Comparison of ENCODE assay signal across 8 cellular contexts in the genomic region with DNA sequence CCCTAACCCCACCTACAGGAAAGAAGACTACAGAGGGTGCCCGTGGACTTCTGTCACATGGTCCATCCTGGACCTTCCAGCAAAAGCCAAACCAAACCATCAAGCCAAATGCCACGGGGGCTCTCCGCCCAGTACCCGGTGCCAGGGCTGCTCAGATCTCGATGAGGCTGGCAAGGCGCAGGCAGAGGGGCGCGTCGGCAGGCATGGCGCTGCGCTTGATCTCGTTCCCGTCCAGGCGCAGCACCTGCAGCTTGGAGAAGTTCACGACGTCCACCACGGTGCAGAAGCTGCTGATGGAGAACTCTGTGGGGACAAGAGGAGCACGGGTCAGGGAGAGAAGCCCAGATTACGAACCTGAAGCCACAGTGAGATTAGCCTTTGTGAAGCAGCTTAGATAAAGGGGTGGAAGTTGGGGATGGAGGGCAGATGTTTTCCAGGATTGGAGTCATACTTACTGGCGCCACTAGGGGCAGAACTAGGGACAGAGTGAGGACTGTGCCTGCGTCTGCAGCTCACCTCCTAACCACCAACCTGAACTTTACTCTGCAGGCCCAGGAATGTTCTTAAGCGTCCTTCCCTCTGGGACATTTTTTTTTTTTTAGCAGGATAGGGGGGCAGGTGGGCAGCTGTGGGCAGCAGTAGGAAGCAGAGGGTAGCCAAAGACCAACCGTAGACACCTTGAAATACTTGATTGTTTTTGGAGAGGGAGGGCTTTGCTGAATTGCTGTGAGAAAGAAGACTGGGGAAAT. TPM values are rescaled to one million over a fixed set of nuclear protein-coding genes. Genes with fewer than 3 reads are reported as not detected.
DNase-seq lines count a peak whose midpoint lies in the region; ATAC-seq and TF ChIP-seq lines count a peak whose summit lies in the region.

No MANE protein-coding gene starts in this region.

- H3K9ac ChIP-seq in PC-3 (ENCODE audit: low read length): no peak overlapping the region

- DNase-seq in D341Med (ENCODE audit: low spot score) (peak; percentile 88), PC-3 (peak; percentile 71), Right ventricle myocardium superior (peak; percentile 50), sciatic nerve (ENCODE audit: low spot score) (no peak), NCI-H226 (no peak)
- peak; percentile 20 for DNase-seq in activated gamma-delta T cell treated with anti-CD3 and anti-CD28 coated beads, Interleukin-2, amount 50 U/mL, for 16 hours (ENCODE audit: low read depth)

- no peak overlapping the region for H2AFZ ChIP-seq in PC-3 (ENCODE audit: low read length)

- ATAC-seq in HG03097 (IDR thresholded peaks at IDR 0.05; ENCODE audit: low FRiP score, unreplicated experiment) (peak; percentile 54), PC-3 (peak; percentile 80), Right ventricle myocardium superior (ENCODE audit: poor library complexity) (peak; percentile 70), sciatic nerve (peak; percentile 58), HG02884 (IDR thresholded peaks at IDR 0.05; ENCODE audit: unreplicated experiment) (no peak)

- no peak overlapping the region for H3K4me2 ChIP-seq in PC-3 (ENCODE audit: low read length)

- no peaks in the 10 kb centered on the region for H3F3A ChIP-seq in PC-3 (ENCODE audit: low read length, unreplicated experiment)

- CTCF ChIA-PET in PC-3 (lab: Charles Lee): interaction anchor here (1.0 to 1.4 kb wide), 5 partner anchors 70 to 146 kb away, joined by 3 to 6 read pairs (median 4); no protein-coding TSS in a partner anchor

- no peaks in the 10 kb centered on the region for H3K36me3 ChIP-seq in PC-3 (ENCODE audit: low read depth, low read length)

- H3K9me2 ChIP-seq in PC-3 (replicated peaks; ENCODE audit: low read length): no peaks in the 10 kb centered on the region

- intact Hi-C loops in PC-3 (cut with micrococcal nuclease): no loop called here
- intact Hi-C loops in Right ventricle myocardium superior (cut with DNase I): no loop called here
- intact Hi-C loops in sciatic nerve (cut with DNase I): loop anchor here (5.0 kb wide), 1 partner anchor 140 kb away; no protein-coding TSS in a partner anchor

- no peak overlapping the region for H3K4me3 ChIP-seq in PC-3 (ENCODE audit: low read length)

- H3K79me2 ChIP-seq in PC-3 (ENCODE audit: low read length): no peaks in the 10 kb centered on the region

- no TSS peak for BruUV-seq in PC-3 (replicated peaks; lab: Mats Ljungman, UMichigan)

- peak; percentile 86 for TF ChIP-seq CTCF in PC-3 (conservative IDR thresholded peaks at IDR 0.05; ENCODE audit: low read depth, low read length)

- no peaks in the 10 kb centered on the region for H3K4me1 ChIP-seq in PC-3 (ENCODE audit: insufficient read depth, low read length)

- POLR2A ChIA-PET in PC-3 (lab: Charles Lee; ENCODE audit: unreplicated experiment): interaction anchor here (0.6 kb wide), 1 partner anchor 16 kb away, joined by 3 read pairs; no protein-coding TSS in a partner anchor

- no peak overlapping the region for H3K27ac ChIP-seq in PC-3 (ENCODE audit: low read length)

- H3K27me3 ChIP-seq in PC-3 (ENCODE audit: low read length): peaks cover 46% of the 10 kb centered on the region

- no peaks in the 10 kb centered on the region for H3K9me3 ChIP-seq in PC-3 (ENCODE audit: low read length)

- no peaks in the 10 kb centered on the region for H4K20me1 ChIP-seq in PC-3 (ENCODE audit: low read length)

RNA-seq across cellular contexts. Expression of a gene that starts 8.6 kb away (rescaled TPM):
- not detected in 2 replicates for total RNA-seq in PC-3 (2014; rRNA removed)
- total RNA-seq in Right ventricle myocardium superior: 5.9 TPM
- total RNA-seq in sciatic nerve: 126 TPM

RNA-seq across cellular contexts. Expression of a gene that starts 37.0 kb away (rescaled TPM):
- total RNA-seq in PC-3 (2014; rRNA removed): 2.2 and 2.4 TPM in 2 replicates
- total RNA-seq in Right ventricle myocardium superior: 40.5 TPM
- 83.5 TPM for total RNA-seq in sciatic nerve

Comparison
In these comparisons a context has a peak if more than half of its experiments do, and no peak if none do; other contexts are left out.
1. DNase-seq: peak in D341Med (single experiment), PC-3 (single experiment), activated gamma-delta T cell treated with anti-CD3 and anti-CD28 coated beads, Interleukin-2, amount 50 U/mL, for 16 hours (single experiment) and Right ventricle myocardium superior (single experiment); none in sciatic nerve (single experiment) and NCI-H226 (single experiment).
2. RNA of a gene that starts 8.6 kb away (total RNA-seq): 126 TPM in sciatic nerve (single experiment); 5.9 TPM in Right ventricle myocardium superior (single experiment) and not detected in PC-3; every median in the first group is over 10 times any median in the second.
3. RNA of a gene that starts 37.0 kb away (total RNA-seq): 83.5 TPM in sciatic nerve (single experiment) and 40.5 TPM in Right ventricle myocardium superior (single experiment); 2.2 to 2.4 TPM in PC-3; every median in the first group is over 10 times any median in the second.